Comparison of ENCODE assay signal across 22 cellular contexts in genomic region chr1:222372221-222372620, GRCh38.
DNase-seq lines count a peak whose midpoint lies in the region.
"Had no signal": no experiment of that assay in that cellular context is flagged by ENCODE, and none has a peak within 500 bp of the region (broad histone marks: within the 10 kb centered on the region; RNA-seq: fewer than 3 reads in every experiment).

No MANE protein-coding gene starts in this region.

- H3K36me3 ChIP-seq in adipocyte (ENCODE audit: control insufficient read depth, insufficient read depth, low read length, severe bottlenecking) (no peaks in the 10 kb centered on the region), mesenchymal stem cell (ENCODE audit: control insufficient read depth in 1 of 2, insufficient read depth in 2 of 2, low read depth in 1 of 2, low read length in 2 of 2) (no peaks in the 10 kb centered on the region)
- H3K36me3 ChIP-seq: stomach, tibial nerve had no signal

- H3K4me1 ChIP-seq in adipocyte (ENCODE audit: control insufficient read depth, insufficient read depth, low read length) (peaks cover 17% of the 10 kb centered on the region), mesenchymal stem cell (ENCODE audit: control insufficient read depth, insufficient read depth, low read depth, low read length) (peaks cover 14% of the 10 kb centered on the region)
- H3K4me1 ChIP-seq: stomach had no signal

- H2BK5ac ChIP-seq in mesenchymal stem cell (ENCODE audit: low read depth, low read length, poor library complexity, severe bottlenecking): no peak overlapping the region

- peak overlapping the region; percentile 18 for H4K91ac ChIP-seq in mesenchymal stem cell (ENCODE audit: low read length)

- peak; percentile 56 for DNase-seq in AG08395 (ENCODE audit: low spot score)
- peak; percentile 52 for DNase-seq in HS-27A (ENCODE audit: low read depth)
- DNase-seq in adipocyte (ENCODE audit: low read depth): peak; percentile 31
- DNase-seq in mesenchymal stem cell: peak; percentile 18
- no peak for DNase-seq in caudate nucleus (lab: John Stamatoyannopoulos, UW)
- no peak for DNase-seq in pons (ENCODE audit: low spot score)
- no peak for DNase-seq in dermis blood vessel endothelial cell
- DNase-seq in anterior cingulate cortex (lab: John Stamatoyannopoulos, UW): no peak
- DNase-seq: activated CD4-positive, CD25-positive, alpha-beta regulatory T cell treated with anti-CD3 and anti-CD28 coated beads, Interleukin-2, amount 50 U/mL, for 72 hours; activated CD8-positive, alpha-beta T cell treated with anti-CD3 and anti-CD28 coated beads, Interleukin-2, amount 10 ng/mL, durations not matched to agents 7 days and 5 days; activated gamma-delta T cell treated with Interleukin-2 at 50 U/mL for 16 hours; Calu3; NCI-H187; nucleus accumbens; retina; stimulated activated CD4-positive, alpha-beta T cell treated with anti-CD3 and anti-CD28 coated beads, Interleukin-12 subunit alpha, Interleukin-12 subunit beta, amount 100 ng/mL, for 4 hours; stomach had no signal

- H2BK12ac ChIP-seq in mesenchymal stem cell (ENCODE audit: low read length in 2 of 2): peak overlapping the region; percentile 12 to 55

- no peak overlapping the region for H2AFZ ChIP-seq in mesenchymal stem cell (ENCODE audit: low read depth, low read length)

- H3K9me3 ChIP-seq in adipocyte (ENCODE audit: control insufficient read depth, low read length) (no peaks in the 10 kb centered on the region), mesenchymal stem cell (ENCODE audit: control insufficient read depth, low read length) (no peaks in the 10 kb centered on the region)
- H3K9me3 ChIP-seq: stomach, tibial nerve had no signal

- peak overlapping the region; percentile 95 for H3K27ac ChIP-seq in mesenchymal stem cell (ENCODE audit: low read length, poor library complexity, severe bottlenecking)
- no peak overlapping the region for H3K27ac ChIP-seq in caudate nucleus (ENCODE audit: low read depth, low read length)
- H3K27ac ChIP-seq: C4-2B, epithelial cell of prostate, KMS-11, stomach, tibial nerve had no signal

- H3K18ac ChIP-seq in mesenchymal stem cell (ENCODE audit: low read depth in 1 of 2, low read length in 2 of 2): no peak overlapping the region

- H3K14ac ChIP-seq in mesenchymal stem cell (ENCODE audit: low read length in 2 of 2): no peak overlapping the region

- H3K4me2 ChIP-seq in mesenchymal stem cell (ENCODE audit: low read length, poor library complexity, severe bottlenecking): no peak overlapping the region
- H3K4me2 ChIP-seq: KMS-11 had no signal

- H2BK15ac ChIP-seq in mesenchymal stem cell (ENCODE audit: low read depth, poor library complexity, severe bottlenecking): no peak overlapping the region

- no peak overlapping the region for H3K9ac ChIP-seq in adipocyte (ENCODE audit: low read length)
- no peak overlapping the region for H3K9ac ChIP-seq in mesenchymal stem cell (ENCODE audit: low read length)
- H3K9ac ChIP-seq: KMS-11 had no signal

- no peak overlapping the region for H3K23ac ChIP-seq in mesenchymal stem cell (ENCODE audit: low read length in 2 of 2)

- H2BK120ac ChIP-seq in mesenchymal stem cell (ENCODE audit: low read depth, low read length): no peak overlapping the region

- H3K4me3 ChIP-seq in adipocyte (ENCODE audit: low read length): no peak overlapping the region
- no peak overlapping the region for H3K4me3 ChIP-seq in mesenchymal stem cell (ENCODE audit: insufficient read depth in 1 of 2, low read depth in 1 of 2, low read length in 2 of 2)
- H3K4me3 ChIP-seq: lung, stomach, tibial nerve had no signal

- peak overlapping the region; percentile 59 for H4K8ac ChIP-seq in mesenchymal stem cell (ENCODE audit: low read length)

- H3K27me3 ChIP-seq in adipocyte (replicated peaks; ENCODE audit: control insufficient read depth, insufficient read depth, low read length) (no peaks in the 10 kb centered on the region), mesenchymal stem cell (ENCODE audit: control insufficient read depth in 1 of 2, insufficient read depth in 1 of 2, low read length in 2 of 2) (no peaks in the 10 kb centered on the region)
- H3K27me3 ChIP-seq: stomach, tibial nerve had no signal

- H3K79me1 ChIP-seq in mesenchymal stem cell (replicated peaks; ENCODE audit: low read length, poor library complexity, severe bottlenecking): no peaks in the 10 kb centered on the region

- WGBS in mesenchymal stem cell: 84% methylated on average over 3 of the region's 3 CpGs

- peak overlapping the region in 1 of 2 experiments; percentile 9 for H3K4ac ChIP-seq in mesenchymal stem cell (ENCODE audit: low read depth in 1 of 2, low read length in 2 of 2)

- H2AK5ac ChIP-seq in mesenchymal stem cell (ENCODE audit: low read length, severe bottlenecking): peak overlapping the region; percentile 6

Comparison
In these comparisons a context has a peak if more than half of its experiments do, and no peak if none do; other contexts are left out.
1. DNase-seq: peak in AG08395 (single experiment), HS-27A (single experiment), adipocyte (single experiment) and mesenchymal stem cell (single experiment); none in caudate nucleus (0 of 61), pons (single experiment), dermis blood vessel endothelial cell (single experiment) and anterior cingulate cortex (0 of 58).